Comparison of ENCODE assay signal across 13 cellular contexts in the genomic region with DNA sequence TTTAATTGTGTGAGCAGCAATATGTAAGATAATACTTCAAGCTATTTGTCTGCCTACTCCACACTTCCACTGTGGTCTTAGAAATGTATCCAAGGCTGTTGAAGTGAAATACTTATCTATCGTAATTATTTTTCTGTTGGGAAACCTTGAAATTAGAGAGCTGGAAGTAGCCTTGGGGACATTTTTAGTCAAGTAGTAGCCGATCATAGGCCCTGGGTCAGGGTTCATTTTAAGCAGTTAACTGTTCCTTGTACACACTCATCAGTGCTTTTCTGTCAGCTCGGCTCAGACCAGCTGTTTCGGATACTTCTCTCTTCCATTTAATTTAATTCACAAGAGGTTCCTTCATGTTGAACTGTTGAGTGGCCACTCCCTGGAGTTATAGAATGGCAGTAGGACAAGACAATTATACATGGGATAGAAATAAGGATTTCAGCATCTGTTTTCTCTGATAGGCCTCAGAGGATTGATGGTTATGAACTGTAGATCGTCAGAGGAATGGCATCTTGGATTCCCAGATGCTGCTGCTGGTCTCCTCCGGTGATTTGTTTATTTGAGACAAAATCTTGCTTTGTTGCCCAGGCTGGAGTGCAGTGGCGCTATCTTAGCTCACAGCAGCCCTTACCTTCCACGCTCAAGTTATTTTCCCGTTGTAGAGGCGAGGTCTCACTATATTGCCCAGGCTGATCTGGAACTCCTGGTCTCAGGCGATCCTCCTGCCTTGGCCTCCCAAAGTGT. TPM values are rescaled to one million over a fixed set of nuclear protein-coding genes. Genes with fewer than 3 reads are reported as not detected.
DNase-seq lines count a peak whose midpoint lies in the region; ATAC-seq and TF ChIP-seq lines count a peak whose summit lies in the region.
"Had no signal": no experiment of that assay in that cellular context is flagged by ENCODE, and none has a peak within 500 bp of the region (broad histone marks: within the 10 kb centered on the region; RNA-seq: fewer than 3 reads in every experiment).

No MANE protein-coding gene starts in this region.

- ATAC-seq in HG02981 (IDR thresholded peaks at IDR 0.05; ENCODE audit: unreplicated experiment) (no peak), GM18519 (IDR thresholded peaks at IDR 0.05; ENCODE audit: low FRiP score, unreplicated experiment) (no peak)
- ATAC-seq: activated CD8-positive, alpha-beta memory T cell treated with anti-CD3 and anti-CD28 coated beads, Interleukin-2, amount 10 ng/mL, durations not matched to agents 7 days and 5 days; stimulated activated naive CD8-positive, alpha-beta T cell treated with anti-CD3 and anti-CD28 coated beads, Interleukin-15, amount 100 ng/mL, for 72 hours had no signal

- TF ChIP-seq CTCF in fibroblast of lung (conservative IDR thresholded peaks at IDR 0.05 in 1 of 2, IDR thresholded peaks at IDR 0.05 in 1 of 2; ENCODE audit: low read depth in 1 of 2, low read length in 2 of 2) (no peak), GM10266 (IDR thresholded peaks at IDR 0.05; ENCODE audit: control insufficient read depth, insufficient read depth, low read depth, missing control alignments) (no peak)

- H3K14ac ChIP-seq in trophoblast cell (ENCODE audit: low read length): no peak overlapping the region

- DNase-seq in CD4-positive, alpha-beta memory T cell: no peak
- DNase-seq in NCI-H2227 treated with DMSO at 0.1 percent for 48 hours (lab: John Stamatoyannopoulos, UW) (peak; percentile 10), fibroblast of lung (ENCODE audit: low read depth in 2 of 2) (peak; percentile 41 to 44), trophoblast cell (peak; percentile 65 to 82), GM10266 (ENCODE audit: extremely low spot score) (no peak), GM19240 (ENCODE audit: insufficient read length, low spot score) (no peak)
- DNase-seq: activated CD8-positive, alpha-beta memory T cell treated with anti-CD3 and anti-CD28 coated beads, Interleukin-2, amount 10 ng/mL, durations not matched to agents 7 days and 5 days; activated naive CD8-positive, alpha-beta T cell treated with anti-CD3 and anti-CD28 coated beads for 36 hours; CD4-positive, alpha-beta T cell; stimulated activated CD4-positive, alpha-beta T cell treated with anti-CD3 and anti-CD28 coated beads, Interleukin-4, amount 100 ng/mL, for 4 hours; stimulated activated naive CD8-positive, alpha-beta T cell treated with anti-CD3 and anti-CD28 coated beads, Interleukin-15, amount 100 ng/mL, for 72 hours had no signal

- H3K23ac ChIP-seq in trophoblast cell (ENCODE audit: low read length): no peak overlapping the region

- H3K36me3 ChIP-seq in CD4-positive, alpha-beta memory T cell (ENCODE audit: insufficient read depth, low read length): no peaks in the 10 kb centered on the region
- H3K36me3 ChIP-seq in fibroblast of lung (ENCODE audit: control insufficient read depth, insufficient read depth, low read length) (no peaks in the 10 kb centered on the region), trophoblast cell (ENCODE audit: control insufficient read depth in 1 of 2, insufficient read depth in 2 of 2, low read length in 2 of 2) (no peaks in the 10 kb centered on the region)

- H3K4ac ChIP-seq in trophoblast cell (ENCODE audit: low read depth, low read length): no peak overlapping the region

- peak overlapping the region in 6 of 8 donors; percentile 5 to 78 (median 40) for H3K4me3 Mint-ChIP-seq in CD4-positive, alpha-beta memory T cell
- H3K4me3 Mint-ChIP-seq: activated CD8-positive, alpha-beta memory T cell treated with anti-CD3 and anti-CD28 coated beads, Interleukin-2, amount 10 ng/mL, durations not matched to agents 7 days and 5 days; activated naive CD8-positive, alpha-beta T cell treated with anti-CD3 and anti-CD28 coated beads for 36 hours; stimulated activated naive CD8-positive, alpha-beta T cell treated with anti-CD3 and anti-CD28 coated beads, Interleukin-15, amount 100 ng/mL, for 72 hours had no signal

- no peak overlapping the region for H2BK5ac ChIP-seq in trophoblast cell (ENCODE audit: low read depth, low read length, poor library complexity)

- H4K20me1 ChIP-seq in fibroblast of lung (ENCODE audit: control insufficient read depth, extremely low read depth, insufficient read depth, low read length): no peaks in the 10 kb centered on the region

- H3K27me3 Mint-ChIP-seq in CD4-positive, alpha-beta memory T cell: no peaks in the 10 kb centered on the region
- H3K27me3 Mint-ChIP-seq: activated CD8-positive, alpha-beta memory T cell treated with anti-CD3 and anti-CD28 coated beads, Interleukin-2, amount 10 ng/mL, durations not matched to agents 7 days and 5 days; activated naive CD8-positive, alpha-beta T cell treated with anti-CD3 and anti-CD28 coated beads for 36 hours; CD4-positive, alpha-beta T cell; stimulated activated naive CD8-positive, alpha-beta T cell treated with anti-CD3 and anti-CD28 coated beads, Interleukin-15, amount 100 ng/mL, for 72 hours had no signal

- H3K9me3 ChIP-seq in CD4-positive, alpha-beta memory T cell (ENCODE audit: control insufficient read depth in 1 of 2, low read length in 2 of 2): no peaks in the 10 kb centered on the region
- H3K9me3 ChIP-seq in fibroblast of lung (ENCODE audit: control insufficient read depth, insufficient read depth, low read depth, low read length): no peaks in the 10 kb centered on the region
- no peaks in the 10 kb centered on the region for H3K9me3 ChIP-seq in trophoblast cell (ENCODE audit: insufficient read depth, low read depth, low read length)

- H2BK120ac ChIP-seq in trophoblast cell (ENCODE audit: insufficient read depth, low read length, poor library complexity): no peak overlapping the region

- peaks cover 98% of the 10 kb centered on the region for H3K4me1 ChIP-seq in CD4-positive, alpha-beta memory T cell (ENCODE audit: insufficient read depth, low read length)
- H3K4me1 ChIP-seq in fibroblast of lung (ENCODE audit: control insufficient read depth, extremely low read depth, insufficient read depth, low read length): peaks cover 20% of the 10 kb centered on the region
- peaks cover 0 to 5% of the 10 kb centered on the region in 2 experiments for H3K4me1 ChIP-seq in trophoblast cell (ENCODE audit: control insufficient read depth in 1 of 2, insufficient read depth in 2 of 2, low read length in 2 of 2)

- H3K18ac ChIP-seq in trophoblast cell (ENCODE audit: low read length): no peak overlapping the region

- no peak overlapping the region for H4K8ac ChIP-seq in trophoblast cell (ENCODE audit: low read depth, low read length)

- no peak overlapping the region for H2BK12ac ChIP-seq in trophoblast cell (ENCODE audit: low read length)

- WGBS in trophoblast cell (ENCODE audit: extremely low coverage, insufficient coverage, insufficient read length): no CpG with 5 or more reads among the region's 11 CpGs

- no peaks in the 10 kb centered on the region for H3K9me3 Mint-ChIP-seq in CD4-positive, alpha-beta memory T cell
- H3K9me3 Mint-ChIP-seq: CD4-positive, alpha-beta T cell; stimulated activated naive CD8-positive, alpha-beta T cell treated with anti-CD3 and anti-CD28 coated beads, Interleukin-15, amount 100 ng/mL, for 72 hours had no signal

- no peak overlapping the region for H3K27ac ChIP-seq in CD4-positive, alpha-beta memory T cell (ENCODE audit: low read depth, low read length)
- H3K27ac ChIP-seq in fibroblast of lung (ENCODE audit: insufficient read depth, low read length): peak overlapping the region; percentile 53
- no peak overlapping the region for H3K27ac ChIP-seq in trophoblast cell (ENCODE audit: low read depth, low read length)

- intact Hi-C loops in CD4-positive, alpha-beta memory T cell (cut with micrococcal nuclease): no loop called here

- peak overlapping the region; percentile 28 for H3K4me2 ChIP-seq in fibroblast of lung (ENCODE audit: extremely low read depth, insufficient read depth, low read length)
- no peak overlapping the region for H3K4me2 ChIP-seq in trophoblast cell (ENCODE audit: low read length)

- no peak overlapping the region for H2AK5ac ChIP-seq in trophoblast cell (ENCODE audit: low read length)

- peaks cover 89% of the 10 kb centered on the region for H3K79me2 ChIP-seq in fibroblast of lung (ENCODE audit: control insufficient read depth, insufficient read depth, low read length)
- no peaks in the 10 kb centered on the region for H3K79me2 ChIP-seq in trophoblast cell (ENCODE audit: control insufficient read depth, insufficient read depth, low read length, poor library complexity)

- H3K27ac Mint-ChIP-seq in CD4-positive, alpha-beta memory T cell: peak overlapping the region in 4 of 7 donors; percentile 19 to 47 (median 40)
- H3K27ac Mint-ChIP-seq: activated CD8-positive, alpha-beta memory T cell treated with anti-CD3 and anti-CD28 coated beads, Interleukin-2, amount 10 ng/mL, durations not matched to agents 7 days and 5 days; CD4-positive, alpha-beta T cell had no signal

- H3K9ac ChIP-seq in fibroblast of lung (ENCODE audit: insufficient read depth, low read length) (no peak overlapping the region), trophoblast cell (ENCODE audit: low read length) (no peak overlapping the region)

- POLR2A ChIA-PET in CD4-positive, alpha-beta memory T cell (lab: Charles Lee; ENCODE audit: partially characterized antibody): interaction anchor here (1.2 to 4.7 kb wide), 5 partner anchors 11 to 79 kb away, joined by 3 to 27 read pairs (median 5); a partner anchor contains a TSS

- no peaks in the 10 kb centered on the region for H3K79me1 ChIP-seq in trophoblast cell (ENCODE audit: low read length)

- H3K4me3 ChIP-seq in CD4-positive, alpha-beta memory T cell (ENCODE audit: low read length in 2 of 2): no peak overlapping the region
- no peak overlapping the region for H3K4me3 ChIP-seq in fibroblast of lung (replicated peaks in 1 of 4; ENCODE audit: control extremely low read depth in 1 of 4, insufficient read depth in 1 of 4, low read depth in 3 of 4, low read length in 4 of 4)
- no peak overlapping the region for H3K4me3 ChIP-seq in trophoblast cell (ENCODE audit: low read depth, low read length)

- CTCF ChIA-PET in CD4-positive, alpha-beta memory T cell (lab: Charles Lee; ENCODE audit: partially characterized antibody): interaction anchor here (1.1 to 2.2 kb wide), 3 partner anchors 34 to 55 kb away, joined by 4 to 12 read pairs (median 5); no protein-coding TSS in a partner anchor

- peaks cover 0 to 5% of the 10 kb centered on the region in 2 donors for H3K36me3 Mint-ChIP-seq in CD4-positive, alpha-beta memory T cell

- no peak overlapping the region for H4K12ac ChIP-seq in trophoblast cell (ENCODE audit: low read depth, low read length)

- H2AFZ ChIP-seq in fibroblast of lung (ENCODE audit: low read length) (no peak overlapping the region), trophoblast cell (ENCODE audit: insufficient read depth, low read length, poor library complexity) (no peak overlapping the region)

- no peaks in the 10 kb centered on the region for H3K27me3 ChIP-seq in CD4-positive, alpha-beta memory T cell (ENCODE audit: insufficient read depth, low read length)
- no peaks in the 10 kb centered on the region for H3K27me3 ChIP-seq in fibroblast of lung (ENCODE audit: control insufficient read depth, insufficient read depth, low read length)
- H3K27me3 ChIP-seq in trophoblast cell (ENCODE audit: insufficient read depth, low read length): no peaks in the 10 kb centered on the region

- H3K4me1 Mint-ChIP-seq in CD4-positive, alpha-beta memory T cell: peaks cover 73 to 98% (median 89%) of the 10 kb centered on the region in 4 donors

- no peak overlapping the region for H4K91ac ChIP-seq in trophoblast cell (ENCODE audit: low read depth, low read length)

RNA-seq across cellular contexts. Expression of a gene that starts 17.2 kb away (rescaled TPM):
- total RNA-seq in CD4-positive, alpha-beta memory T cell: 100 to 1,000 TPM; 148 to 159 TPM
- 10 to 100 TPM; 61.6 to 76.1 TPM for polyA plus RNA-seq in CD4-positive, alpha-beta memory T cell
- 48.5 and 55.5 TPM in 2 replicates for total RNA-seq in fibroblast of lung
- 19.9 and 21.3 TPM in 2 replicates for polyA plus RNA-seq in fibroblast of lung
- 18.4 and 21.1 TPM in 2 replicates for polyA plus RNA-seq in fibroblast of lung (2012)
- 18.3 and 53.6 TPM in 2 replicates for polyA minus RNA-seq in fibroblast of lung (ENCODE audit: low replicate concordance)
- polyA plus RNA-seq in trophoblast cell (2013): 28.3 and 28.6 TPM in 2 replicates

Comparison
In these comparisons a context has a peak if more than half of its experiments do, and no peak if none do; other contexts are left out.
1. DNase-seq: peak in NCI-H2227 treated with DMSO at 0.1 percent for 48 hours (single experiment), fibroblast of lung (2 of 2) and trophoblast cell (2 of 2); none in CD4-positive, alpha-beta memory T cell (0 of 5), GM10266 (single experiment) and GM19240 (single experiment).